1 cellular context compared by ENCODE assay signal in genomic region chr1:20712210-20712577, GRCh38.
TF ChIP-seq lines count a peak whose summit lies in the region.

No MANE protein-coding gene starts in this region.

TF ChIP-seq in K562, 482 proteins besides CTCF, POLR2A, EP300 and RAD21 (continued from another document):
- TF ChIP-seq TEAD4 (IDR thresholded peaks at IDR 0.05; ENCODE audit: low read length) (no peak), TEAD4 (CRISPR knock-in tag; IDR thresholded peaks at IDR 0.05; ENCODE audit: borderline replicate concordance) (0 out of 2 replicates have a peak, but pooled peaks have one; percentile 0), ZNF511 (CRISPR knock-in tag; IDR thresholded peaks at IDR 0.05) (no peak), MITF (IDR thresholded peaks at IDR 0.05) (no peak)
